ENCODE assay signal across 11 cellular contexts in the genomic region with DNA sequence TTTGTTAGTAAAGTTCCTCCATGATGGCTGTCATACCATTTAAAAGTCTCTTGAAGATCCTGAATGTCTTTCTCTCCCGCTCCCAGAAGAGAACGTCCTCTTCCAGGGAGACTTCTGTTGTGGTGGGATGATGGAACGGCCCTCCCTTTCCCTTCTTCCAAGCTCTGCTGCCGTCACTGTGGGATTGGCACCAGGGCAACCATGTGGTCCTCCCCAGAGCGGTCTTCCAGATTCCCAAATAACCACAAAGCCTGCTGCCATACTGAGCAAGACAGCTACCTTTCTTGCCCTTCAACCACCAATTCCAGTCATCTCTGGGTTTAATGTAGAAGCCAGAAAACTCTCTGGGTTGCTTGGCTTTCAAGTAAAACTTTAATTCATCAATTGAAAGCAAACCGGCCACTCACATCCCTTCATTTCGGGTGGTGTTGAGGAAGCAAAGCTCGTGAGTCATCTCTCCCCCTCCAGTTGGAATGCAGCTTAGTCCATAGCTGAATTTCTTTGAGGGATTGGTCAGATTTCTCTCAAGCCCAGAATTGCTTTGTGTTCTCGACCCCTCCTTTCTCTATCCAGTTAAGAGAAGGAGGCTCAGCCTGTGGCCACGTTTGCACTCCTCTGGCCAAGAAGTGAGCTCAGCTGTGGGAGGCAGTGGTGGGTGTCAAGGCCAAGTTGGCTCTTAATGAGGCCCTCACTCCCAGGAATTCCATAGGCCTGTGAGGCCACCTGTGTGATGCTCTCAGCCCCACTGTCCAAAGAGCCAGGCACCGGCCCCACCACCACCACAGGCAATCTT. TPM values are rescaled to one million over a fixed set of nuclear protein-coding genes. Genes with fewer than 3 reads are reported as not detected.
A peak's percentile ranks its signal among the peaks of the same experiment; 100 is the strongest.
DNase-seq lines count a peak whose midpoint lies in the region; ATAC-seq, FAIRE-seq and TF ChIP-seq lines count a peak whose summit lies in the region.
"Had no signal": no experiment of that assay in that cellular context is flagged by ENCODE, and none has a peak within 500 bp of the region (broad histone marks: within the 10 kb centered on the region; RNA-seq: fewer than 3 reads in every experiment).

No MANE protein-coding gene starts in this region.

- H3K27me3 Mint-ChIP-seq in progenitor cell of endocrine pancreas, result no peaks in the 10 kb centered on the region

- peaks cover 2% of the 10 kb centered on the region for H3K4me1 Mint-ChIP-seq in progenitor cell of endocrine pancreas (ENCODE audit: low read depth)

- H3K9me3 Mint-ChIP-seq in progenitor cell of endocrine pancreas (ENCODE audit: low read depth), result no peaks in the 10 kb centered on the region

- ATAC-seq in activated CD4-positive, CD25-positive, alpha-beta regulatory T cell treated with anti-CD3 and anti-CD28 coated beads, Interleukin-2, amount 50 U/mL, for 24 hours, result no peak
- ATAC-seq: Panc1 had no signal

- H3K36me3 Mint-ChIP-seq in progenitor cell of endocrine pancreas (ENCODE audit: insufficient read depth), result peaks cover 23% of the 10 kb centered on the region

- FAIRE-seq in RCC 7860 (lab: Jason Lieb, UNC), result peak; percentile 90

- TF ChIP-seq CTCF in fibroblast of mammary gland (conservative IDR thresholded peaks at IDR 0.05; ENCODE audit: control insufficient read depth, insufficient read depth, low read depth, low read length), result no peak
- no peak for TF ChIP-seq CTCF in progenitor cell of endocrine pancreas (IDR thresholded peaks at IDR 0.05; ENCODE audit: unreplicated experiment)

- in situ Hi-C loops in Caki2 (cut with HindIII; ENCODE audit: low pct_unique_long_range_greater_than_20kb, low sequenced_read_pairs), result no loop called here

- no peak overlapping the region for H3K4me3 ChIP-seq in fibroblast of mammary gland (ENCODE audit: control insufficient read depth, low read depth, low read length)

- peak overlapping the region; percentile 73 for H3K27ac Mint-ChIP-seq in progenitor cell of endocrine pancreas

- DNase-seq in Caki2 (ENCODE audit: low read depth), result peak; percentile 87
- DNase-seq in RCC 7860 (ENCODE audit: low spot score), result peak; percentile 83
- peak; percentile 93 for DNase-seq in fibroblast of mammary gland (ENCODE audit: low read depth)
- no peak for DNase-seq in progenitor cell of endocrine pancreas (ENCODE audit: low spot score, unreplicated experiment)
- no peak for DNase-seq in effector CD4-positive, alpha-beta T cell
- no peak for DNase-seq in globus pallidus (ENCODE audit: low spot score)
- DNase-seq in putamen (ENCODE audit: low spot score), result no peak
- DNase-seq: NCI-H187, occipital lobe had no signal

- H3K4me3 Mint-ChIP-seq in progenitor cell of endocrine pancreas (ENCODE audit: low read depth), result no peak overlapping the region

RNA-seq across cellular contexts. Expression of gene FHDC1, which starts 36.9 kb away (rescaled TPM):
- total RNA-seq in Caki2 (2014; rRNA removed; shearing (Covaris generic); ENCODE audit: low replicate concordance), result 1.7 and 2.8 TPM in 2 replicates
- 11.3 and 11.6 TPM in 2 replicates for total RNA-seq in progenitor cell of endocrine pancreas

Comparison
In these comparisons a context has a peak if more than half of its experiments do, and no peak if none do; other contexts are left out.
1. DNase-seq: peak in Caki2 (single experiment), RCC 7860 (single experiment) and fibroblast of mammary gland (single experiment); none in progenitor cell of endocrine pancreas (single experiment), effector CD4-positive, alpha-beta T cell (single experiment), globus pallidus (single experiment) and putamen (single experiment).